ENCODE assay signal across 11 cellular contexts in the genomic region with DNA sequence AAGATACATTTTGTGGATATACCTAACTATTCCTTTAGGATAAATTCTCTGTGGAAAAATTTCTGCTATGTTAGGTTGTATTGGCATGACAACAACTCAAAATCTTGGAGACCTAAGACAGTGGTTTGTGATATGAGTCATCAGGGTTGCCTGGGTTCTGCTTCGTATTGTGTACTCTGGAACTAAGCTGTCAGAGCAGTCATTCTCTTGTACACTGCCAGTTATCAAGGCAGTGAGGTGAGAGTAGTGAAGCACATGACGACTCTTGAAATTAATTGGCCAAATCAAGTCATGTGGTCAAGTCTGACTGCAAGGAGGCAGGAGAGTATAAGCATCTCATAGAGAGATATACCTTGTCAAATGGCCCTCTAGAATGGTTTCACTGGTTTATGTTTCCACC.
A peak's percentile ranks its signal among the peaks of the same experiment; 100 is the strongest.
DNase-seq lines count a peak whose midpoint lies in the region; ATAC-seq, FAIRE-seq and TF ChIP-seq lines count a peak whose summit lies in the region.
"Had no signal": no experiment of that assay in that cellular context is flagged by ENCODE, and none has a peak within 500 bp of the region (broad histone marks: within the 10 kb centered on the region; RNA-seq: fewer than 3 reads in every experiment).

No MANE protein-coding gene starts in this region.

- in situ Hi-C loops in GM13977 (cut with MboI; ENCODE audit: low pct_unique_long_range_greater_than_20kb, low sequenced_read_pairs, unreplicated experiment), result no loop called here

- H3K4me3 ChIP-seq in RWPE2 (ENCODE audit: severe bottlenecking) (no peak overlapping the region), mesenchymal stem cell (ENCODE audit: insufficient read depth in 1 of 2, low read depth in 1 of 2, low read length in 2 of 2) (no peak overlapping the region)
- H3K4me3 ChIP-seq: dorsolateral prefrontal cortex had no signal

- H3K36me3 ChIP-seq in RWPE2 (ENCODE audit: low read depth), result no peaks in the 10 kb centered on the region
- no peaks in the 10 kb centered on the region for H3K36me3 ChIP-seq in mesenchymal stem cell (ENCODE audit: control insufficient read depth in 1 of 2, insufficient read depth in 2 of 2, low read depth in 1 of 2, low read length in 2 of 2)

- WGBS in mesenchymal stem cell, result 29% methylated on average over 2 of the region's 2 CpGs

- H3K27ac ChIP-seq in RWPE2 (ENCODE audit: poor library complexity, severe bottlenecking) (no peak overlapping the region), mesenchymal stem cell (ENCODE audit: low read length, poor library complexity, severe bottlenecking) (no peak overlapping the region)
- H3K27ac ChIP-seq: dorsolateral prefrontal cortex had no signal

- H2BK15ac ChIP-seq in mesenchymal stem cell (ENCODE audit: low read depth, poor library complexity, severe bottlenecking), result no peak overlapping the region

- H3K18ac ChIP-seq in mesenchymal stem cell (ENCODE audit: low read depth in 1 of 2, low read length in 2 of 2), result no peak overlapping the region

- no peaks in the 10 kb centered on the region for H3K9me3 ChIP-seq in RWPE2 (ENCODE audit: severe bottlenecking)
- H3K9me3 ChIP-seq in mesenchymal stem cell (ENCODE audit: control insufficient read depth, low read length), result no peaks in the 10 kb centered on the region

- no peak overlapping the region for H4K91ac ChIP-seq in mesenchymal stem cell (ENCODE audit: low read length)

- H3K4me1 ChIP-seq in RWPE2 (ENCODE audit: insufficient read depth, poor library complexity, severe bottlenecking), result peaks cover 12% of the 10 kb centered on the region
- no peaks in the 10 kb centered on the region for H3K4me1 ChIP-seq in mesenchymal stem cell (ENCODE audit: control insufficient read depth, insufficient read depth, low read depth, low read length)

- no peak overlapping the region for H3K14ac ChIP-seq in mesenchymal stem cell (ENCODE audit: low read length in 2 of 2)

- H3K27me3 ChIP-seq in RWPE2 (ENCODE audit: insufficient read depth, poor library complexity, severe bottlenecking), result no peaks in the 10 kb centered on the region
- no peaks in the 10 kb centered on the region for H3K27me3 ChIP-seq in mesenchymal stem cell (ENCODE audit: control insufficient read depth in 1 of 2, insufficient read depth in 1 of 2, low read length in 2 of 2)

- no peak overlapping the region for H3K4me2 ChIP-seq in mesenchymal stem cell (ENCODE audit: low read length, poor library complexity, severe bottlenecking)

- H3K9ac ChIP-seq in mesenchymal stem cell (ENCODE audit: low read length), result peak overlapping the region; percentile 44

- no peak overlapping the region for H2AK5ac ChIP-seq in mesenchymal stem cell (ENCODE audit: low read length, severe bottlenecking)

- peak; percentile 88 for ATAC-seq in GM18868 (IDR thresholded peaks at IDR 0.05; ENCODE audit: unreplicated experiment)
- ATAC-seq in HG02885 (IDR thresholded peaks at IDR 0.05; ENCODE audit: poor library complexity, unreplicated experiment), result peak; percentile 75
- ATAC-seq in RWPE2 (ENCODE audit: low read depth), result peak; percentile 95

- TF ChIP-seq CTCF in RWPE2 (IDR thresholded peaks at IDR 0.05; ENCODE audit: poor library complexity, severe bottlenecking) (no peak), GM13977 (IDR thresholded peaks at IDR 0.05; ENCODE audit: extremely low read depth, insufficient read depth, missing control alignments) (no peak)

- H4K8ac ChIP-seq in mesenchymal stem cell (ENCODE audit: low read length), result no peak overlapping the region

- no peak overlapping the region for H2BK5ac ChIP-seq in mesenchymal stem cell (ENCODE audit: low read depth, low read length, poor library complexity, severe bottlenecking)

- no peak overlapping the region for H2BK12ac ChIP-seq in mesenchymal stem cell (ENCODE audit: low read length in 2 of 2)

- no peak for FAIRE-seq in frontal cortex (lab: Jason Lieb, UNC)

- H3K79me1 ChIP-seq in mesenchymal stem cell (replicated peaks; ENCODE audit: low read length, poor library complexity, severe bottlenecking), result no peaks in the 10 kb centered on the region

- no peak overlapping the region for H2BK120ac ChIP-seq in mesenchymal stem cell (ENCODE audit: low read depth, low read length)

- H2AFZ ChIP-seq in mesenchymal stem cell (ENCODE audit: low read depth, low read length), result no peak overlapping the region

- H3K23ac ChIP-seq in mesenchymal stem cell (ENCODE audit: low read length in 2 of 2), result no peak overlapping the region

- H3K4ac ChIP-seq in mesenchymal stem cell (ENCODE audit: low read depth in 1 of 2, low read length in 2 of 2), result no peak overlapping the region

- DNase-seq in RWPE2 (ENCODE audit: low spot score) (no peak), mesenchymal stem cell (peak; percentile 47), NCI-H748 treated with DMSO at 0.1 percent for 48 hours (lab: John Stamatoyannopoulos, UW) (no peak), frontal cortex (ENCODE audit: low spot score in 2 of 2) (no peak), epidermal melanocyte (ENCODE audit: insufficient read length, low spot score) (no peak), GM13977 (ENCODE audit: low spot score) (no peak)
- DNase-seq: activated CD4-positive, alpha-beta T cell treated with anti-CD3 and anti-CD28 coated beads, Interleukin-2, amount 50 U/mL, for 4 hours; dorsolateral prefrontal cortex; midbrain had no signal
